23 cellular contexts compared by ENCODE assay signal in genomic region chr1:243716901-243717300, GRCh38.
DNase-seq lines count a peak whose midpoint lies in the region; ATAC-seq and TF ChIP-seq lines count a peak whose summit lies in the region.
"Had no signal": no experiment of that assay in that cellular context is flagged by ENCODE, and none has a peak within 500 bp of the region (broad histone marks: within the 10 kb centered on the region; RNA-seq: fewer than 3 reads in every experiment).

No MANE protein-coding gene starts in this region.

- no peaks in the 10 kb centered on the region for H3K36me3 ChIP-seq in mammary epithelial cell (ENCODE audit: insufficient read depth, low read length)
- no peaks in the 10 kb centered on the region for H3K36me3 ChIP-seq in endodermal cell (ENCODE audit: control insufficient read depth, insufficient read depth, low read length)
- no peaks in the 10 kb centered on the region for H3K36me3 ChIP-seq in Caco-2 (ENCODE audit: control insufficient read depth, insufficient read depth, low read length)
- H3K36me3 ChIP-seq: vagina had no signal

- H3K36me3 Mint-ChIP-seq in MCF 10A (ENCODE audit: insufficient read depth, unreplicated experiment), result no peaks in the 10 kb centered on the region
- no peaks in the 10 kb centered on the region for H3K36me3 Mint-ChIP-seq in endodermal cell (ENCODE audit: low read depth)
- H3K36me3 Mint-ChIP-seq in stimulated activated memory B cell treated with anti-CD40 and anti-IgM and Interleukin-4, amounts not matched to agents 10 μg/mL and 1 μg/mL and 100 μg/mL, for 72 hours, result peaks cover 8% of the 10 kb centered on the region
- no peaks in the 10 kb centered on the region for H3K36me3 Mint-ChIP-seq in Caco-2 (ENCODE audit: insufficient read depth, unreplicated experiment)
- H3K36me3 Mint-ChIP-seq: activated naive CD4-positive, alpha-beta T cell treated with anti-CD3 and anti-CD28 coated beads, Interleukin-2, amount 10 ng/mL, durations not matched to agents 7 days and 5 days had no signal

- no peak for DNase-seq in mammary epithelial cell
- DNase-seq in MCF 10A (ENCODE audit: unreplicated experiment), result no peak
- DNase-seq in endodermal cell, result no peak
- no peak for DNase-seq in Caco-2
- DNase-seq in islet precursor cell, result no peak
- DNase-seq in globus pallidus (ENCODE audit: low spot score), result no peak
- DNase-seq: activated CD4-positive, alpha-beta T cell treated with anti-CD3 and anti-CD28 coated beads, Interleukin-2, amount 10 ng/mL, durations not matched to agents 24 days and 14 days; activated naive CD4-positive, alpha-beta T cell treated with anti-CD3 and anti-CD28 coated beads, Interleukin-2, amount 10 ng/mL, durations not matched to agents 7 days and 5 days; anterior cingulate cortex; CD8-positive, alpha-beta T cell; cerebellar nuclear complex; DMS79 treated with DMSO at 0.1 percent for 48 hours; Kasumi-1; NCI-H187; NCI-H524 treated with DMSO at 0.1 percent for 48 hours; stimulated activated naive CD8-positive, alpha-beta T cell treated with anti-CD3 and anti-CD28 coated beads, Interleukin-15, Interleukin-2, amounts not matched to agents 100 U/mL and 50 U/mL, for 24 hours; T-helper 2 cell had no signal

- H3K4me3 ChIP-seq in mammary epithelial cell (replicated peaks in 1 of 3; ENCODE audit: insufficient read depth in 1 of 3, low read depth in 2 of 3, low read length in 3 of 3) (no peak overlapping the region), endodermal cell (ENCODE audit: low read length) (no peak overlapping the region), Caco-2 (ENCODE audit: low read depth, low read length) (no peak overlapping the region)
- H3K4me3 ChIP-seq: A549, vagina had no signal

- H3K4me1 Mint-ChIP-seq in MCF 10A (ENCODE audit: insufficient read depth, unreplicated experiment), result peaks cover 16% of the 10 kb centered on the region
- H3K4me1 Mint-ChIP-seq in endodermal cell, result peaks cover 12% of the 10 kb centered on the region
- peaks cover 32% of the 10 kb centered on the region for H3K4me1 Mint-ChIP-seq in stimulated activated memory B cell treated with anti-CD40 and anti-IgM and Interleukin-4, amounts not matched to agents 10 μg/mL and 1 μg/mL and 100 μg/mL, for 72 hours
- no peaks in the 10 kb centered on the region for H3K4me1 Mint-ChIP-seq in Caco-2 (ENCODE audit: low read depth, unreplicated experiment)
- H3K4me1 Mint-ChIP-seq: activated naive CD4-positive, alpha-beta T cell treated with anti-CD3 and anti-CD28 coated beads, Interleukin-2, amount 10 ng/mL, durations not matched to agents 7 days and 5 days had no signal

- CTCF ChIA-PET in mammary epithelial cell (lab: Charles Lee; ENCODE audit: low non-redundant PET) (no interaction called here), MCF 10A (lab: Yijun Ruan, JAX) (interaction anchor here (0.6 to 3.3 kb wide), 5 partner anchors 27 to 582 kb away, joined by 3 to 20 read pairs (median 3); no protein-coding TSS in a partner anchor), Caco-2 (lab: Charles Lee) (no interaction called here)

- H3K4me2 ChIP-seq in mammary epithelial cell (ENCODE audit: insufficient read depth, low read depth, low read length), result peak overlapping the region; percentile 10
- H3K4me2 ChIP-seq: A549 had no signal

- no peaks in the 10 kb centered on the region for H3K27me3 ChIP-seq in mammary epithelial cell (ENCODE audit: insufficient read depth, low read length)
- H3K27me3 ChIP-seq in endodermal cell (ENCODE audit: control insufficient read depth, insufficient read depth, low read length, poor library complexity, severe bottlenecking), result no peaks in the 10 kb centered on the region
- H3K27me3 ChIP-seq in Caco-2 (replicated peaks; ENCODE audit: control insufficient read depth, insufficient read depth, low read length), result no peaks in the 10 kb centered on the region
- H3K27me3 ChIP-seq: vagina had no signal

- no TSS peak for BruUV-seq in mammary epithelial cell (replicated peaks; lab: Mats Ljungman, UMichigan)
- no TSS peak for BruUV-seq in MCF 10A (replicated peaks; lab: Mats Ljungman, UMichigan)
- no TSS peak for BruUV-seq in Caco-2 (replicated peaks; lab: Mats Ljungman, UMichigan)

- POLR2A ChIA-PET in MCF 10A (lab: Yijun Ruan, JAX) (interaction anchor here (0.6 to 1.8 kb wide), 3 partner anchors 10 to 153 kb away, joined by 3 to 4 read pairs (median 3); no protein-coding TSS in a partner anchor), Caco-2 (lab: Charles Lee) (no interaction called here)

- TF ChIP-seq CTCF in mammary epithelial cell (conservative IDR thresholded peaks at IDR 0.05 in 1 of 2, IDR thresholded peaks at IDR 0.05 in 1 of 2; ENCODE audit: extremely low read depth in 1 of 2, insufficient read depth in 1 of 2, low read depth in 1 of 2, low read length in 2 of 2), result no peak
- TF ChIP-seq CTCF in MCF 10A (IDR thresholded peaks at IDR 0.05; ENCODE audit: unreplicated experiment), result no peak
- no peak for TF ChIP-seq CTCF in endodermal cell (conservative IDR thresholded peaks at IDR 0.05)
- TF ChIP-seq CTCF in Caco-2 (IDR thresholded peaks at IDR 0.05; ENCODE audit: insufficient read depth in 1 of 2, low read depth in 1 of 2, low read length in 1 of 2, severe bottlenecking in 1 of 2, unreplicated experiment in 1 of 2), result no peak

- H3K79me2 ChIP-seq in mammary epithelial cell (ENCODE audit: insufficient read depth, low read length), result no peaks in the 10 kb centered on the region

- H3K9ac ChIP-seq in mammary epithelial cell (ENCODE audit: insufficient read depth, low read length), result no peak overlapping the region
- no peak overlapping the region for H3K9ac ChIP-seq in endodermal cell (ENCODE audit: extremely low read depth, low read length, poor library complexity, severe bottlenecking)

- H3K4me3 Mint-ChIP-seq in MCF 10A (ENCODE audit: unreplicated experiment), result no peak overlapping the region
- H3K4me3 Mint-ChIP-seq in endodermal cell, result no peak overlapping the region
- H3K4me3 Mint-ChIP-seq in stimulated activated memory B cell treated with anti-CD40 and anti-IgM and Interleukin-4, amounts not matched to agents 10 μg/mL and 1 μg/mL and 100 μg/mL, for 72 hours, result no peak overlapping the region
- no peak overlapping the region for H3K4me3 Mint-ChIP-seq in Caco-2 (ENCODE audit: unreplicated experiment)
- H3K4me3 Mint-ChIP-seq: activated CD4-positive, alpha-beta T cell treated with anti-CD3 and anti-CD28 coated beads, Interleukin-2, amount 10 ng/mL, durations not matched to agents 24 days and 14 days; activated naive CD4-positive, alpha-beta T cell treated with anti-CD3 and anti-CD28 coated beads, Interleukin-2, amount 10 ng/mL, durations not matched to agents 7 days and 5 days; CD8-positive, alpha-beta T cell had no signal

- H4K20me1 ChIP-seq in mammary epithelial cell (ENCODE audit: insufficient read depth, low read length), result no peaks in the 10 kb centered on the region

- H3K27ac Mint-ChIP-seq in MCF 10A (ENCODE audit: low read depth, unreplicated experiment), result no peak overlapping the region
- peak overlapping the region; percentile 24 for H3K27ac Mint-ChIP-seq in endodermal cell
- peak overlapping the region; percentile 14 for H3K27ac Mint-ChIP-seq in stimulated activated memory B cell treated with anti-CD40 and anti-IgM and Interleukin-4, amounts not matched to agents 10 μg/mL and 1 μg/mL and 100 μg/mL, for 72 hours
- no peak overlapping the region for H3K27ac Mint-ChIP-seq in Caco-2 (ENCODE audit: unreplicated experiment)
- H3K27ac Mint-ChIP-seq: activated CD4-positive, alpha-beta T cell treated with anti-CD3 and anti-CD28 coated beads, Interleukin-2, amount 10 ng/mL, durations not matched to agents 24 days and 14 days; activated naive CD4-positive, alpha-beta T cell treated with anti-CD3 and anti-CD28 coated beads, Interleukin-2, amount 10 ng/mL, durations not matched to agents 7 days and 5 days; CD8-positive, alpha-beta T cell had no signal

- 94% methylated on average over 1 of the region's 1 CpG for WGBS in mammary epithelial cell (ENCODE audit: low coverage, missing lambda C conversion rate)
- WGBS in endodermal cell (ENCODE audit: insufficient coverage in 1 of 2, insufficient read length in 1 of 2), 2 experiments, result 94 to 100% methylated on average over 1 of the region's 1 CpG

- intact Hi-C loops in mammary epithelial cell (cut with micrococcal nuclease) (no loop called here), MCF 10A (cut with micrococcal nuclease) (loop anchor here (5.0 kb wide), 1 partner anchor 135 kb away; the partner anchor contains the start of gene AKT3), Caco-2 (cut with micrococcal nuclease; ENCODE audit: unreplicated experiment) (no loop called here)

- H3K9me3 Mint-ChIP-seq in MCF 10A (ENCODE audit: unreplicated experiment), result no peaks in the 10 kb centered on the region
- H3K9me3 Mint-ChIP-seq in endodermal cell, result no peaks in the 10 kb centered on the region
- H3K9me3 Mint-ChIP-seq in stimulated activated memory B cell treated with anti-CD40 and anti-IgM and Interleukin-4, amounts not matched to agents 10 μg/mL and 1 μg/mL and 100 μg/mL, for 72 hours, result no peaks in the 10 kb centered on the region
- H3K9me3 Mint-ChIP-seq in Caco-2 (ENCODE audit: unreplicated experiment), result no peaks in the 10 kb centered on the region
- H3K9me3 Mint-ChIP-seq: activated CD4-positive, alpha-beta T cell treated with anti-CD3 and anti-CD28 coated beads, Interleukin-2, amount 10 ng/mL, durations not matched to agents 24 days and 14 days; activated naive CD4-positive, alpha-beta T cell treated with anti-CD3 and anti-CD28 coated beads, Interleukin-2, amount 10 ng/mL, durations not matched to agents 7 days and 5 days; CD8-positive, alpha-beta T cell had no signal

- in situ Hi-C loops in mammary epithelial cell (cut with MboI; ENCODE audit: low sequenced_read_pairs in 2 of 2), result loop anchor here in 1 of 2 donors (25.0 kb wide), 1 partner anchor 545 kb away; no protein-coding TSS in a partner anchor

- no peak overlapping the region for H3K27ac ChIP-seq in mammary epithelial cell (ENCODE audit: insufficient read depth, low read depth, low read length)
- no peak overlapping the region for H3K27ac ChIP-seq in endodermal cell (ENCODE audit: low read depth, low read length)
- H3K27ac ChIP-seq: A549, epithelial cell of prostate, vagina had no signal

- no peaks in the 10 kb centered on the region for H3K27me3 Mint-ChIP-seq in MCF 10A (ENCODE audit: insufficient read depth, unreplicated experiment)
- no peaks in the 10 kb centered on the region for H3K27me3 Mint-ChIP-seq in endodermal cell (ENCODE audit: insufficient read depth)
- H3K27me3 Mint-ChIP-seq in stimulated activated memory B cell treated with anti-CD40 and anti-IgM and Interleukin-4, amounts not matched to agents 10 μg/mL and 1 μg/mL and 100 μg/mL, for 72 hours, result no peaks in the 10 kb centered on the region
- no peaks in the 10 kb centered on the region for H3K27me3 Mint-ChIP-seq in Caco-2 (ENCODE audit: insufficient read depth, unreplicated experiment)
- H3K27me3 Mint-ChIP-seq: activated CD4-positive, alpha-beta T cell treated with anti-CD3 and anti-CD28 coated beads, Interleukin-2, amount 10 ng/mL, durations not matched to agents 24 days and 14 days; activated naive CD4-positive, alpha-beta T cell treated with anti-CD3 and anti-CD28 coated beads, Interleukin-2, amount 10 ng/mL, durations not matched to agents 7 days and 5 days had no signal

- no peak overlapping the region for H2AFZ ChIP-seq in mammary epithelial cell (ENCODE audit: low read depth, low read length)

- H3K4me1 ChIP-seq in mammary epithelial cell (ENCODE audit: insufficient read depth, low read length) (peaks cover 13% of the 10 kb centered on the region), endodermal cell (ENCODE audit: control insufficient read depth, insufficient read depth, low read length) (no peaks in the 10 kb centered on the region), Caco-2 (peaks cover 8% of the 10 kb centered on the region; the same call in 1 of the 2 replicates)

- ATAC-seq in SK-N-SH treated with all-trans-retinoic acid at 6 μM for 48 hours, result peak; percentile 25; the same call in 2 of the 3 replicates
- no peak for ATAC-seq in stimulated activated memory B cell treated with anti-CD40 and anti-IgM and Interleukin-4, amounts not matched to agents 10 μg/mL and 1 μg/mL and 100 μg/mL, for 72 hours
- ATAC-seq: A549; CD8-positive, alpha-beta T cell; sciatic nerve; stimulated activated naive CD8-positive, alpha-beta T cell treated with anti-CD3 and anti-CD28 coated beads, Interleukin-15, Interleukin-2, amounts not matched to agents 100 U/mL and 50 U/mL, for 24 hours had no signal

- H3K9me3 ChIP-seq in mammary epithelial cell (replicated peaks; ENCODE audit: insufficient read depth, low read length) (no peaks in the 10 kb centered on the region), endodermal cell (ENCODE audit: control insufficient read depth, low read length) (no peaks in the 10 kb centered on the region), Caco-2 (no peaks in the 10 kb centered on the region)
- H3K9me3 ChIP-seq: A549, vagina had no signal

- dilution Hi-C loops in mammary epithelial cell (cut with HindIII; ENCODE audit: low sequenced_read_pairs), result no loop called here

Comparison
In these comparisons a context has a peak if more than half of its experiments do, and no peak if none do; other contexts are left out.
1. H3K27ac Mint-ChIP-seq: peak in endodermal cell (single experiment) and stimulated activated memory B cell treated with anti-CD40 and anti-IgM and Interleukin-4, amounts not matched to agents 10 μg/mL and 1 μg/mL and 100 μg/mL, for 72 hours (single experiment); none in MCF 10A (single experiment) and Caco-2 (single experiment).